Comparison of ENCODE assay signal across 24 cellular contexts in genomic region chr20:49006446-49006980, GRCh38. TPM values are rescaled to one million over a fixed set of nuclear protein-coding genes. Genes with fewer than 3 reads are reported as not detected.
DNase-seq lines count a peak whose midpoint lies in the region; ATAC-seq, FAIRE-seq and TF ChIP-seq lines count a peak whose summit lies in the region.
"Had no signal": no experiment of that assay in that cellular context is flagged by ENCODE, and none has a peak within 500 bp of the region (broad histone marks: within the 10 kb centered on the region; RNA-seq: fewer than 3 reads in every experiment).

No MANE protein-coding gene starts in this region.

- peak; percentile 20 for FAIRE-seq in HTR-8/SVneo (lab: Jason Lieb, UNC)
- FAIRE-seq: GM18507, RCC 7860 had no signal

- H3K9me3 Mint-ChIP-seq in progenitor cell of endocrine pancreas (ENCODE audit: low read depth): no peaks in the 10 kb centered on the region
- H3K9me3 Mint-ChIP-seq: CD4-positive, alpha-beta T cell had no signal

- no peak overlapping the region for H3K4me3 Mint-ChIP-seq in progenitor cell of endocrine pancreas (ENCODE audit: low read depth)
- H3K4me3 Mint-ChIP-seq: CD4-positive, alpha-beta T cell had no signal

- DNase-seq in DMS 273 (lab: John Stamatoyannopoulos, UW; ENCODE audit: unreplicated experiment) (peak; percentile 6), DMS 273 treated with DMSO at 0.1 percent for 48 hours (lab: John Stamatoyannopoulos, UW) (no peak), HTR-8/SVneo (ENCODE audit: insufficient read length, low spot score) (no peak), cerebellum (ENCODE audit: low spot score) (peak; percentile 63), progenitor cell of endocrine pancreas (ENCODE audit: low spot score, unreplicated experiment) (no peak)
- DNase-seq: ACHN; CD4-positive, alpha-beta T cell; COR-L47; GDM1; GM23248; Karpas-422; NCI-H1417; NCI-H1694 treated with DMSO at 0.1 percent for 48 hours; NCI-H2081 treated with DMSO at 0.1 percent for 48 hours; NCI-H2171 treated with DMSO at 0.1 percent for 48 hours; NCI-H526; OCI-M1; Right ventricle myocardium superior had no signal

- H3K27me3 Mint-ChIP-seq in progenitor cell of endocrine pancreas: no peaks in the 10 kb centered on the region
- H3K27me3 Mint-ChIP-seq: CD4-positive, alpha-beta T cell had no signal

- ATAC-seq in GM19324 (IDR thresholded peaks at IDR 0.05; ENCODE audit: low FRiP score, unreplicated experiment) (no peak), GM19463 (IDR thresholded peaks at IDR 0.05; ENCODE audit: unreplicated experiment) (no peak), HG02642 (IDR thresholded peaks at IDR 0.05; ENCODE audit: poor library complexity, unreplicated experiment) (no peak)
- ATAC-seq: HCT116 had no signal

- TF ChIP-seq CTCF in progenitor cell of endocrine pancreas (IDR thresholded peaks at IDR 0.05; ENCODE audit: unreplicated experiment): no peak

- peak overlapping the region; percentile 91 for H3K27ac Mint-ChIP-seq in progenitor cell of endocrine pancreas
- H3K27ac Mint-ChIP-seq: CD4-positive, alpha-beta T cell had no signal

- H3K36me3 Mint-ChIP-seq in progenitor cell of endocrine pancreas (ENCODE audit: insufficient read depth): peaks cover 27% of the 10 kb centered on the region

- peaks cover 18% of the 10 kb centered on the region for H3K4me1 Mint-ChIP-seq in progenitor cell of endocrine pancreas (ENCODE audit: low read depth)

RNA-seq across cellular contexts. Expression of gene CSE1L, which starts 39.6 kb away (rescaled TPM):
- total RNA-seq in cerebellum (96.5 TPM), progenitor cell of endocrine pancreas (99.9 and 100 TPM in 2 replicates)

Comparison
In these comparisons a context has a peak if more than half of its experiments do, and no peak if none do; other contexts are left out.
1. DNase-seq: peak in DMS 273 (single experiment) and cerebellum (single experiment); none in DMS 273 treated with DMSO at 0.1 percent for 48 hours (single experiment), HTR-8/SVneo (single experiment) and progenitor cell of endocrine pancreas (single experiment).